Comparison of ENCODE assay signal across 8 cellular contexts in genomic region chr14:66359500-66359899, GRCh38.
A peak's percentile ranks its signal among the peaks of the same experiment; 100 is the strongest.
DNase-seq lines count a peak whose midpoint lies in the region; ATAC-seq and TF ChIP-seq lines count a peak whose summit lies in the region.

No MANE protein-coding gene starts in this region.

- no peaks in the 10 kb centered on the region for H3K36me3 ChIP-seq in lung (ENCODE audit: control insufficient read depth in 2 of 2, insufficient read depth in 2 of 2, low read length in 2 of 2)

- no peak overlapping the region for H3K4me3 Mint-ChIP-seq in activated CD4-positive, alpha-beta T cell treated with anti-CD3 and anti-CD28 coated beads for 36 hours

- 1 to 2% methylated on average over 3 of the region's 3 CpGs for WGBS in lung, 2 donors

- no peak overlapping the region for H3K27ac Mint-ChIP-seq in activated CD4-positive, alpha-beta T cell treated with anti-CD3 and anti-CD28 coated beads for 36 hours

- H3K4me1 ChIP-seq in lung (ENCODE audit: control insufficient read depth in 2 of 2, insufficient read depth in 2 of 2, low read length in 2 of 2) = no peaks in the 10 kb centered on the region

- intact Hi-C loops in activated CD4-positive, alpha-beta T cell treated with anti-CD3 and anti-CD28 coated beads for 36 hours (cut with DNase I, micrococcal nuclease) = loop anchor here (1.0 to 5.0 kb wide), 8 partner anchors 35 to 1213 kb away; no protein-coding TSS in a partner anchor

- no peaks in the 10 kb centered on the region for H3K27me3 Mint-ChIP-seq in activated CD4-positive, alpha-beta T cell treated with anti-CD3 and anti-CD28 coated beads for 36 hours

- no peaks in the 10 kb centered on the region for H3K27me3 ChIP-seq in lung (ENCODE audit: control insufficient read depth, insufficient read depth)

- CTCF ChIA-PET in activated CD4-positive, alpha-beta T cell treated with anti-CD3 and anti-CD28 coated beads for 36 hours (lab: Charles Lee) = interaction anchor here (0.5 to 6.4 kb wide), 32 partner anchors 8 to 1234 kb away, joined by 3 to 72 read pairs (median 3); partner anchors contain the start of gene GPHN

- H3K4me1 Mint-ChIP-seq in activated CD4-positive, alpha-beta T cell treated with anti-CD3 and anti-CD28 coated beads for 36 hours = no peaks in the 10 kb centered on the region

- no peaks in the 10 kb centered on the region for H3K9me3 Mint-ChIP-seq in activated CD4-positive, alpha-beta T cell treated with anti-CD3 and anti-CD28 coated beads for 36 hours (ENCODE audit: low read depth)

- POLR2A ChIA-PET in activated CD4-positive, alpha-beta T cell treated with anti-CD3 and anti-CD28 coated beads for 36 hours (lab: Charles Lee) = no interaction called here

- TF ChIP-seq CTCF in lung (IDR thresholded peaks at IDR 0.05; ENCODE audit: control extremely low read depth, extremely low read depth) = peak; percentile 52

- peak; percentile 23 for DNase-seq in activated CD4-positive, alpha-beta T cell treated with anti-CD3 and anti-CD28 coated beads for 36 hours
- no peak for DNase-seq in activated CD4-positive, alpha-beta T cell treated with anti-CD3 and anti-CD28 coated beads, Interleukin-2, amount 50 U/mL, for 4 hours
- DNase-seq in HS-27A (ENCODE audit: low read depth) (peak; percentile 27), NCI-H82 (lab: John Stamatoyannopoulos, UW) (peak; percentile 70), lung (ENCODE audit: low spot score) (no peak)
- DNase-seq in central memory CD4-positive, alpha-beta T cell = peak; percentile 37

- H3K36me3 Mint-ChIP-seq in activated CD4-positive, alpha-beta T cell treated with anti-CD3 and anti-CD28 coated beads for 36 hours (ENCODE audit: low read depth) = no peaks in the 10 kb centered on the region

- no peak overlapping the region for H3K27ac ChIP-seq in lung (ENCODE audit: low read depth in 1 of 2, low read length in 1 of 2)

- no peak overlapping the region for H3K4me3 ChIP-seq in lung

- peaks cover 0 to under 1% of the 10 kb centered on the region in 2 donors for H3K9me3 ChIP-seq in lung (ENCODE audit: control insufficient read depth in 2 of 2, insufficient read depth in 1 of 2, low read length in 1 of 2)

- no peak for ATAC-seq in activated CD4-positive, alpha-beta T cell treated with anti-CD3 and anti-CD28 coated beads for 36 hours
- ATAC-seq in lung (ENCODE audit: insufficient read depth, low FRiP score) = no peak
- ATAC-seq in GM21360 (IDR thresholded peaks at IDR 0.05; ENCODE audit: unreplicated experiment) = no peak
- ATAC-seq in HG03460 (IDR thresholded peaks at IDR 0.05; ENCODE audit: unreplicated experiment) = no peak

Comparison
In these comparisons a context has a peak if more than half of its experiments do, and no peak if none do; other contexts are left out.
1. DNase-seq: peak in activated CD4-positive, alpha-beta T cell treated with anti-CD3 and anti-CD28 coated beads for 36 hours (single experiment), HS-27A (single experiment), NCI-H82 (single experiment) and central memory CD4-positive, alpha-beta T cell (single experiment); none in activated CD4-positive, alpha-beta T cell treated with anti-CD3 and anti-CD28 coated beads, Interleukin-2, amount 50 U/mL, for 4 hours (0 of 2) and lung (single experiment).